13 cellular contexts compared by ENCODE assay signal in genomic region chr10:77087406-77087805, GRCh38.
A peak's percentile ranks its signal among the peaks of the same experiment; 100 is the strongest.
DNase-seq lines count a peak whose midpoint lies in the region; ATAC-seq, FAIRE-seq and TF ChIP-seq lines count a peak whose summit lies in the region.
"Had no signal": no experiment of that assay in that cellular context is flagged by ENCODE, and none has a peak within 500 bp of the region (broad histone marks: within the 10 kb centered on the region; RNA-seq: fewer than 3 reads in every experiment).

No MANE protein-coding gene starts in this region.

- no peak for ATAC-seq in activated T-cell treated with anti-CD3 and anti-CD28 coated beads, Interleukin-2, amount 50 U/mL, for 4 hours
- ATAC-seq: Right ventricle myocardium inferior had no signal

- H3K36me3 ChIP-seq in bronchial epithelial cell (ENCODE audit: control insufficient read depth, insufficient read depth, low read length): no peaks in the 10 kb centered on the region
- H3K36me3 ChIP-seq: BLaER1 had no signal

- no peak for FAIRE-seq in bronchial epithelial cell (lab: Jason Lieb, UNC)

- no peaks in the 10 kb centered on the region for H3K27me3 ChIP-seq in bronchial epithelial cell (ENCODE audit: control insufficient read depth, insufficient read depth, low read length)
- H3K27me3 ChIP-seq: BLaER1 had no signal

- H3K4me3 Mint-ChIP-seq in activated T-cell treated with anti-CD3 and anti-CD28 coated beads, Interleukin-2, amount 50 U/mL, for 4 hours: no peak overlapping the region
- H3K4me3 Mint-ChIP-seq: CD8-positive, alpha-beta memory T cell; H9 had no signal

- H3K36me3 Mint-ChIP-seq in activated T-cell treated with anti-CD3 and anti-CD28 coated beads, Interleukin-2, amount 50 U/mL, for 4 hours (ENCODE audit: insufficient read depth): no peaks in the 10 kb centered on the region
- H3K36me3 Mint-ChIP-seq: CD8-positive, alpha-beta memory T cell had no signal

- H3K4me1 Mint-ChIP-seq in activated T-cell treated with anti-CD3 and anti-CD28 coated beads, Interleukin-2, amount 50 U/mL, for 4 hours (ENCODE audit: low read depth): no peaks in the 10 kb centered on the region
- H3K4me1 Mint-ChIP-seq: CD8-positive, alpha-beta memory T cell had no signal

- no peaks in the 10 kb centered on the region for H3K9me3 Mint-ChIP-seq in activated T-cell treated with anti-CD3 and anti-CD28 coated beads, Interleukin-2, amount 50 U/mL, for 4 hours
- H3K9me3 Mint-ChIP-seq: CD8-positive, alpha-beta memory T cell; H9 had no signal

- H3K27me3 Mint-ChIP-seq in activated T-cell treated with anti-CD3 and anti-CD28 coated beads, Interleukin-2, amount 50 U/mL, for 4 hours (ENCODE audit: low read depth): no peaks in the 10 kb centered on the region

- no peak overlapping the region for H3K4me3 ChIP-seq in bronchial epithelial cell (ENCODE audit: low read depth, low read length)
- H3K4me3 ChIP-seq: BLaER1 had no signal

- TF ChIP-seq CTCF in bronchial epithelial cell (IDR thresholded peaks at IDR 0.05; ENCODE audit: insufficient read depth, low read length, severe bottlenecking): no peak

- DNase-seq in EL (peak; percentile 16), LHCN-M2 (ENCODE audit: low read depth) (peak; percentile 39), bronchial epithelial cell (ENCODE audit: low read depth) (peak; percentile 65), renal cortical epithelial cell (ENCODE audit: low read depth) (peak; percentile 33), DMS53 treated with DMSO at 0.1 percent for 48 hours (lab: John Stamatoyannopoulos, UW; ENCODE audit: unreplicated experiment) (no peak), HuH-7 (ENCODE audit: low spot score) (no peak)
- DNase-seq in activated T-cell treated with anti-CD3 and anti-CD28 coated beads, Interleukin-2, amount 50 U/mL, for 4 hours: no peak
- DNase-seq: CD8-positive, alpha-beta memory T cell; H9; NCI-H1694; NCI-H69 had no signal

Comparison
In these comparisons a context has a peak if more than half of its experiments do, and no peak if none do; other contexts are left out.
1. DNase-seq: peak in EL (single experiment), LHCN-M2 (single experiment), bronchial epithelial cell (single experiment) and renal cortical epithelial cell (single experiment); none in activated T-cell treated with anti-CD3 and anti-CD28 coated beads, Interleukin-2, amount 50 U/mL, for 4 hours (single experiment), DMS53 treated with DMSO at 0.1 percent for 48 hours (single experiment) and HuH-7 (single experiment).